Comparison of ENCODE assay signal across 19 cellular contexts in the genomic region with DNA sequence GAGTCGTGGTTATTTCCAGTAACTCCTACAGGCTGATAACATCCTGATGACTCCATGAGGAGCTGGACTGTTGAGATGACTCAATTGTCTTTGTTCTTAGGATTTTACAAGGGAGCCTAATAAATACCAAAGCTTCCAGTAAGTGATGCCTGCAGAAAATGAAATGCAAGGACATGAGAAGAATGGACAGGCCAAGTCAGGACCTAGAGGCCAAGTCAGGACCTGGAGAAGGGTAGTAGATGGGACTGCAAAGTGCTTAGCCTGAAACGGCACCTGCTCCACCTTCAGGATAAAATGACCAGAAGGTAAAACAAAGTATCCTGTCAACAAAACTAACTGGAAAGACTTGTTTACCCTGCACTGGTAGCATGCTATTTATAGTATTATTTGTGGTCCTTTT. TPM values are rescaled to one million over a fixed set of nuclear protein-coding genes. Genes with fewer than 3 reads are reported as not detected.
DNase-seq lines count a peak whose midpoint lies in the region; ATAC-seq, FAIRE-seq and TF ChIP-seq lines count a peak whose summit lies in the region.
"Had no signal": no experiment of that assay in that cellular context is flagged by ENCODE, and none has a peak within 500 bp of the region (broad histone marks: within the 10 kb centered on the region; RNA-seq: fewer than 3 reads in every experiment).

No MANE protein-coding gene starts in this region.

- no peaks in the 10 kb centered on the region for H3K36me3 Mint-ChIP-seq in MCF 10A (ENCODE audit: insufficient read depth, unreplicated experiment)
- H3K36me3 Mint-ChIP-seq: activated naive CD8-positive, alpha-beta T cell treated with anti-CD3 and anti-CD28 coated beads for 36 hours; stimulated activated memory B cell treated with anti-CD40 and anti-IgM and Interleukin-4, amounts not matched to agents 10 μg/mL and 1 μg/mL and 100 μg/mL, for 72 hours had no signal

- no peaks in the 10 kb centered on the region for H3K9me3 ChIP-seq in lung (ENCODE audit: control insufficient read depth in 2 of 2, insufficient read depth in 1 of 2, low read length in 1 of 2)
- H3K9me3 ChIP-seq: heart right ventricle had no signal

- no peaks in the 10 kb centered on the region for H3K9me3 Mint-ChIP-seq in MCF 10A (ENCODE audit: unreplicated experiment)
- H3K9me3 Mint-ChIP-seq: activated naive CD8-positive, alpha-beta T cell treated with anti-CD3 and anti-CD28 coated beads for 36 hours; memory B cell had no signal

- peak; percentile 58 for ATAC-seq in lung (ENCODE audit: insufficient read depth, low FRiP score)
- ATAC-seq in HG03045 (IDR thresholded peaks at IDR 0.05; ENCODE audit: unreplicated experiment): no peak
- no peak for ATAC-seq in HG03439 (IDR thresholded peaks at IDR 0.05; ENCODE audit: unreplicated experiment)
- ATAC-seq: GM12878; stimulated activated memory B cell treated with anti-CD40 and anti-IgM and Interleukin-4, amounts not matched to agents 10 μg/mL and 1 μg/mL and 100 μg/mL, for 72 hours had no signal

- H3K27ac ChIP-seq in C4-2B: no peak overlapping the region
- no peak overlapping the region for H3K27ac ChIP-seq in lung (ENCODE audit: low read depth in 1 of 2, low read length in 1 of 2)
- H3K27ac ChIP-seq: heart right ventricle had no signal

- H3K36me3 ChIP-seq in lung (ENCODE audit: control insufficient read depth in 2 of 2, insufficient read depth in 2 of 2, low read length in 2 of 2): no peaks in the 10 kb centered on the region
- H3K36me3 ChIP-seq: heart right ventricle had no signal

- no peaks in the 10 kb centered on the region for H3K27me3 ChIP-seq in lung (ENCODE audit: control insufficient read depth, insufficient read depth)
- H3K27me3 ChIP-seq: heart right ventricle had no signal

- POLR2A ChIA-PET in MCF 10A (lab: Yijun Ruan, JAX): interaction anchor here (0.9 to 1.3 kb wide), 2 partner anchors 33 to 38 kb away, joined by 4 read pairs; no protein-coding TSS in a partner anchor

- WGBS in lung, 2 donors: 69 to 72% methylated on average over 2 of the region's 2 CpGs

- H3K4me3 ChIP-seq in lung: no peak overlapping the region
- H3K4me3 ChIP-seq: GM12878, heart right ventricle had no signal

- peak overlapping the region; percentile 42 for H3K27ac Mint-ChIP-seq in MCF 10A (ENCODE audit: low read depth, unreplicated experiment)
- H3K27ac Mint-ChIP-seq: activated naive CD8-positive, alpha-beta T cell treated with anti-CD3 and anti-CD28 coated beads for 36 hours; memory B cell; stimulated activated memory B cell treated with anti-CD40 and anti-IgM and Interleukin-4, amounts not matched to agents 10 μg/mL and 1 μg/mL and 100 μg/mL, for 72 hours had no signal

- BruUV-seq in MCF 10A (replicated peaks; lab: Mats Ljungman, UMichigan): no TSS peak

- no peak for FAIRE-seq in HTR-8/SVneo (lab: Jason Lieb, UNC)
- FAIRE-seq: GM12878, GM19239, TTC549 had no signal

- TF ChIP-seq CTCF in C4-2B (conservative IDR thresholded peaks at IDR 0.05) (peak; percentile 43), MCF 10A (IDR thresholded peaks at IDR 0.05; ENCODE audit: unreplicated experiment) (no peak), lung (IDR thresholded peaks at IDR 0.05; ENCODE audit: control extremely low read depth, extremely low read depth) (no peak)

- H3K27me3 Mint-ChIP-seq in MCF 10A (ENCODE audit: insufficient read depth, unreplicated experiment): no peaks in the 10 kb centered on the region
- H3K27me3 Mint-ChIP-seq: activated naive CD8-positive, alpha-beta T cell treated with anti-CD3 and anti-CD28 coated beads for 36 hours; memory B cell had no signal

- CTCF ChIA-PET in MCF 10A (lab: Yijun Ruan, JAX): interaction anchor here (0.5 to 1.0 kb wide), 3 partner anchors 35 to 357 kb away, joined by 3 read pairs; no protein-coding TSS in a partner anchor

- intact Hi-C loops in MCF 10A (cut with micrococcal nuclease): no loop called here

- H3K4me1 Mint-ChIP-seq in MCF 10A (ENCODE audit: insufficient read depth, unreplicated experiment): peaks cover 9% of the 10 kb centered on the region
- H3K4me1 Mint-ChIP-seq: activated naive CD8-positive, alpha-beta T cell treated with anti-CD3 and anti-CD28 coated beads for 36 hours; memory B cell; stimulated activated memory B cell treated with anti-CD40 and anti-IgM and Interleukin-4, amounts not matched to agents 10 μg/mL and 1 μg/mL and 100 μg/mL, for 72 hours had no signal

- DNase-seq in HTR-8/SVneo (ENCODE audit: insufficient read length, low spot score): peak; percentile 55
- peak; percentile 28 for DNase-seq in MCF 10A (ENCODE audit: unreplicated experiment)
- no peak for DNase-seq in lung (ENCODE audit: low spot score)
- no peak for DNase-seq in HuH-7.5 (ENCODE audit: low spot score)
- DNase-seq in NCI-H82 (lab: John Stamatoyannopoulos, UW): no peak
- DNase-seq: activated naive CD8-positive, alpha-beta T cell treated with anti-CD3 and anti-CD28 coated beads for 36 hours; GOT3; heart right ventricle; KBM-7; NCI-H2171 treated with DMSO at 0.1 percent for 48 hours had no signal

- no peaks in the 10 kb centered on the region for H3K4me1 ChIP-seq in lung (ENCODE audit: control insufficient read depth in 2 of 2, insufficient read depth in 2 of 2, low read length in 2 of 2)

- no peak overlapping the region for H3K4me3 Mint-ChIP-seq in MCF 10A (ENCODE audit: unreplicated experiment)
- H3K4me3 Mint-ChIP-seq: activated naive CD8-positive, alpha-beta T cell treated with anti-CD3 and anti-CD28 coated beads for 36 hours; memory B cell; stimulated activated memory B cell treated with anti-CD40 and anti-IgM and Interleukin-4, amounts not matched to agents 10 μg/mL and 1 μg/mL and 100 μg/mL, for 72 hours had no signal

RNA-seq across cellular contexts. Expression of a gene that starts 6.4 kb away (rescaled TPM):
- total RNA-seq in MCF 10A (2022): not detected in 2 replicates
- total RNA-seq in lung: under 1 TPM; 0.37 to 0.95 TPM
- polyA plus RNA-seq in lung: under 1 TPM; 0.08 to 0.14 TPM
- total RNA-seq: activated naive CD8-positive, alpha-beta T cell treated with anti-CD3 and anti-CD28 coated beads for 36 hours; GM12878; osteocyte had no signal

RNA-seq across cellular contexts. Expression of a gene that starts 36.6 kb away (rescaled TPM):
- total RNA-seq in MCF 10A (2022): 2.9 and 3.5 TPM in 2 replicates
- total RNA-seq in lung: 1 to 10 TPM; 2.0 to 3.3 TPM
- polyA plus RNA-seq in lung: under 1 TPM; 0.61 to 0.76 TPM
- total RNA-seq: activated naive CD8-positive, alpha-beta T cell treated with anti-CD3 and anti-CD28 coated beads for 36 hours had no signal

Comparison
In these comparisons a context has a peak if more than half of its experiments do, and no peak if none do; other contexts are left out.
1. DNase-seq: peak in HTR-8/SVneo (single experiment) and MCF 10A (single experiment); none in lung (single experiment), HuH-7.5 (single experiment) and NCI-H82 (single experiment).